15 cellular contexts compared by ENCODE assay signal in genomic region chr6:112690497-112691202, GRCh38.
A peak's percentile ranks its signal among the peaks of the same experiment; 100 is the strongest.
DNase-seq lines count a peak whose midpoint lies in the region; ATAC-seq and TF ChIP-seq lines count a peak whose summit lies in the region.
"Had no signal": no experiment of that assay in that cellular context is flagged by ENCODE, and none has a peak within 500 bp of the region (broad histone marks: within the 10 kb centered on the region; RNA-seq: fewer than 3 reads in every experiment).

No MANE protein-coding gene starts in this region.

- H2BK15ac ChIP-seq in neuronal stem cell (ENCODE audit: low read length): no peak overlapping the region

- H3K9ac ChIP-seq in SK-N-MC (ENCODE audit: insufficient read length): no peak overlapping the region
- H3K9ac ChIP-seq in neuronal stem cell (ENCODE audit: low read depth, low read length, poor library complexity): no peak overlapping the region

- H3K4me1 ChIP-seq in neuronal stem cell (ENCODE audit: control insufficient read depth in 2 of 2, insufficient read depth in 1 of 2, low read depth in 1 of 2, low read length in 2 of 2) (peaks cover 0 to 4% of the 10 kb centered on the region in 2 donors), tibial artery (no peaks in the 10 kb centered on the region)

- peak overlapping the region; percentile 58 for H3K4me3 ChIP-seq in SK-N-MC
- H3K4me3 ChIP-seq in neuronal stem cell (ENCODE audit: low read length in 2 of 2): no peak overlapping the region
- H3K4me3 ChIP-seq in tibial artery: no peak overlapping the region
- H3K4me3 ChIP-seq: left lung had no signal

- no CpG with 5 or more reads among the region's 6 CpGs for WGBS in neuronal stem cell (ENCODE audit: extremely low coverage in 2 of 2, insufficient read length in 2 of 2, insufficient replicate concordance in 1 of 2), 2 donors

- H4K91ac ChIP-seq in neuronal stem cell (ENCODE audit: low read depth, low read length, poor library complexity): no peak overlapping the region

- H3K18ac ChIP-seq in neuronal stem cell (ENCODE audit: low read length): no peak overlapping the region

- no peak overlapping the region for H3K14ac ChIP-seq in neuronal stem cell (ENCODE audit: low read length)

- no peak for ATAC-seq in HG02840 (IDR thresholded peaks at IDR 0.05; ENCODE audit: low FRiP score, unreplicated experiment)
- ATAC-seq: activated CD8-positive, alpha-beta T cell treated with anti-CD3 and anti-CD28 coated beads, Interleukin-2, amount 10 ng/mL, durations not matched to agents 7 days and 5 days had no signal

- H3K4ac ChIP-seq in neuronal stem cell (ENCODE audit: low read length): no peak overlapping the region

- H3K9me3 ChIP-seq in SK-N-MC (ENCODE audit: low read depth, low read length): no peaks in the 10 kb centered on the region
- no peaks in the 10 kb centered on the region for H3K9me3 ChIP-seq in neuronal stem cell (replicated peaks in 1 of 2; ENCODE audit: control insufficient read depth in 2 of 2, insufficient read depth in 1 of 2, low read depth in 1 of 2, low read length in 2 of 2)
- H3K9me3 ChIP-seq in tibial artery: no peaks in the 10 kb centered on the region
- H3K9me3 ChIP-seq: left lung had no signal

- H3K36me3 ChIP-seq in SK-N-MC (ENCODE audit: insufficient read depth, low read length) (no peaks in the 10 kb centered on the region), neuronal stem cell (replicated peaks in 1 of 2; ENCODE audit: control insufficient read depth in 2 of 2, insufficient read depth in 2 of 2, low read length in 2 of 2) (no peaks in the 10 kb centered on the region), tibial artery (no peaks in the 10 kb centered on the region)
- H3K36me3 ChIP-seq: left lung had no signal

- no peak overlapping the region for H2AK5ac ChIP-seq in neuronal stem cell (ENCODE audit: low read depth, low read length)

- H4K8ac ChIP-seq in neuronal stem cell (ENCODE audit: low read depth, low read length): no peak overlapping the region

- no peaks in the 10 kb centered on the region for H3K79me1 ChIP-seq in neuronal stem cell (ENCODE audit: low read depth, low read length)

- H2AFZ ChIP-seq in neuronal stem cell (ENCODE audit: low read length): no peak overlapping the region

- H2BK5ac ChIP-seq in neuronal stem cell (ENCODE audit: low read length): no peak overlapping the region

- H3K23ac ChIP-seq in neuronal stem cell (ENCODE audit: low read depth, low read length, poor library complexity): no peak overlapping the region

- H2BK12ac ChIP-seq in neuronal stem cell (ENCODE audit: low read length): no peak overlapping the region

- no peak overlapping the region for H3K4me2 ChIP-seq in neuronal stem cell (ENCODE audit: insufficient read depth, low read length, poor library complexity, severe bottlenecking)

- peak; percentile 78 for DNase-seq in AG09319 (ENCODE audit: extremely low read depth, low read depth)
- peak; percentile 95 for DNase-seq in LHCN-M2 (ENCODE audit: low read depth)
- no peak for DNase-seq in SK-N-MC (ENCODE audit: low read depth, low spot score)
- peak; percentile 19 for DNase-seq in inferior parietal cortex (ENCODE audit: extremely low spot score)
- no peak for DNase-seq in neuronal stem cell (ENCODE audit: low spot score)
- DNase-seq in tibial artery: no peak
- no peak for DNase-seq in iPS-NIHi11 (ENCODE audit: low spot score)
- DNase-seq: activated CD8-positive, alpha-beta T cell treated with anti-CD3 and anti-CD28 coated beads, Interleukin-2, amount 10 ng/mL, durations not matched to agents 7 days and 5 days; activated naive CD8-positive, alpha-beta T cell treated with anti-CD3 and anti-CD28 coated beads, Interleukin-2, amount 10 ng/mL, durations not matched to agents 7 days and 5 days; H9; left lung; NCI-H146; right cardiac atrium; stimulated activated CD8-positive, alpha-beta memory T cell treated with anti-CD3 and anti-CD28 coated beads, Interleukin-4, amount 100 ng/mL, for 48 hours had no signal

- no peak overlapping the region for H2BK120ac ChIP-seq in neuronal stem cell (ENCODE audit: low read depth, low read length)

- intact Hi-C loops in tibial artery (cut with DNase I; ENCODE audit: low total_unique reads): no loop called here

- H3K27ac ChIP-seq in SK-N-MC: peak overlapping the region; percentile 20; the same call in 1 of the 2 replicates
- no peak overlapping the region for H3K27ac ChIP-seq in neuronal stem cell (replicated peaks; ENCODE audit: low read length)
- H3K27ac ChIP-seq in tibial artery: no peak overlapping the region
- H3K27ac ChIP-seq: left lung had no signal

- no peaks in the 10 kb centered on the region for H3K27me3 ChIP-seq in neuronal stem cell (ENCODE audit: control insufficient read depth in 3 of 3, insufficient read depth in 3 of 3, low read depth in 1 of 3, low read length in 3 of 3)
- H3K27me3 ChIP-seq in tibial artery: no peaks in the 10 kb centered on the region
- H3K27me3 ChIP-seq: left lung had no signal

- no peak for TF ChIP-seq CTCF in AG09319 (IDR thresholded peaks at IDR 0.05; ENCODE audit: low read depth, low read length)
- no peak for TF ChIP-seq CTCF in tibial artery (IDR thresholded peaks at IDR 0.05)

Comparison
In these comparisons a context has a peak if more than half of its experiments do, and no peak if none do; other contexts are left out.
1. DNase-seq: peak in AG09319 (single experiment), LHCN-M2 (single experiment) and inferior parietal cortex (single experiment); none in SK-N-MC (single experiment), neuronal stem cell (single experiment), tibial artery (0 of 2) and iPS-NIHi11 (single experiment).